14 cellular contexts compared by ENCODE assay signal in the genomic region with DNA sequence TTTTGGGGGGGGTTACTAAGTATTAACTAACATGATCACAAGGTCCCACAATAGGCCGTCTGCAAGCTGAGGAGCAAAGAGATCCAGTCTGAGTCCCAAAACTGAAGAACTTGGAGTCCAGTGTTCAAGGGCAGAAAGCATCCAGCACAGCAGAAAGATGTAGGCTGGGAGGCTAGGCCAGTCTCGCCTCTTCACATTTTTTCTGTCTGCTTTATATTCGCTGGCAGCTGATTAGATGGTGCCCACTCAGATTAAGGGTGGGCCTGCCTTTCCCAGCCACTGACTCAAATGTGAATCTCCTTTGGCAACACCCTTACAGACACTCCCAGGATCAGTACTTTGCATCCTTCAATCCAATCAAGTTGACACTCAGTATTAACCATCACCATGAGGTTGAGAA. TPM values are rescaled to one million over a fixed set of nuclear protein-coding genes. Genes with fewer than 3 reads are reported as not detected.
"Had no signal": no experiment of that assay in that cellular context is flagged by ENCODE, and none has a peak within 500 bp of the region (broad histone marks: within the 10 kb centered on the region; RNA-seq: fewer than 3 reads in every experiment).

No MANE protein-coding gene starts in this region.

RNA-seq across cellular contexts. Expression of a gene that starts 7.2 kb away (rescaled TPM):
- total RNA-seq: activated B cell treated with CpG ODN at 0.5 μM for 24 hours; activated CD4-positive, alpha-beta memory T cell treated with anti-CD3 and anti-CD28 coated beads for 36 hours; activated CD4-positive, alpha-beta memory T cell treated with anti-CD3 and anti-CD28 coated beads, Interleukin-2, amount 10 ng/mL, durations not matched to agents 7 days and 5 days; activated CD4-positive, alpha-beta T cell treated with anti-CD3 and anti-CD28 coated beads for 36 hours; activated CD4-positive, alpha-beta T cell treated with anti-CD3 and anti-CD28 coated beads, Interleukin-2, amount 10 ng/mL, durations not matched to agents 24 days and 14 days; activated CD8-positive, alpha-beta memory T cell treated with anti-CD3 and anti-CD28 coated beads for 36 hours; activated CD8-positive, alpha-beta memory T cell treated with anti-CD3 and anti-CD28 coated beads, Interleukin-2, amount 10 ng/mL, durations not matched to agents 7 days and 5 days; activated CD8-positive, alpha-beta T cell treated with anti-CD3 and anti-CD28 coated beads for 36 hours; activated CD8-positive, alpha-beta T cell treated with anti-CD3 and anti-CD28 coated beads, Interleukin-2, amount 10 ng/mL, durations not matched to agents 7 days and 5 days; T-cell; T-helper 1 cell treated with Interleukin-12 subunit alpha and Interleukin-12 subunit beta and Interleukin-4 antibody, amounts not matched to agents 30 ng/mL and 1 ng/mL, for 36 hours; T-helper 17 cell; T-helper 2 cell treated with Interferon-gamma antibody and Interleukin-4, amounts not matched to agents 100 ng/mL and 5 ng/mL, for 36 hours; WTC11 had no signal

RNA-seq across cellular contexts. Expression of a gene that starts 7.8 kb away (rescaled TPM):
- total RNA-seq: activated B cell treated with CpG ODN at 0.5 μM for 24 hours; activated CD4-positive, alpha-beta memory T cell treated with anti-CD3 and anti-CD28 coated beads for 36 hours; activated CD4-positive, alpha-beta memory T cell treated with anti-CD3 and anti-CD28 coated beads, Interleukin-2, amount 10 ng/mL, durations not matched to agents 7 days and 5 days; activated CD4-positive, alpha-beta T cell treated with anti-CD3 and anti-CD28 coated beads for 36 hours; activated CD4-positive, alpha-beta T cell treated with anti-CD3 and anti-CD28 coated beads, Interleukin-2, amount 10 ng/mL, durations not matched to agents 24 days and 14 days; activated CD8-positive, alpha-beta memory T cell treated with anti-CD3 and anti-CD28 coated beads for 36 hours; activated CD8-positive, alpha-beta memory T cell treated with anti-CD3 and anti-CD28 coated beads, Interleukin-2, amount 10 ng/mL, durations not matched to agents 7 days and 5 days; activated CD8-positive, alpha-beta T cell treated with anti-CD3 and anti-CD28 coated beads for 36 hours; activated CD8-positive, alpha-beta T cell treated with anti-CD3 and anti-CD28 coated beads, Interleukin-2, amount 10 ng/mL, durations not matched to agents 7 days and 5 days; T-cell; T-helper 1 cell treated with Interleukin-12 subunit alpha and Interleukin-12 subunit beta and Interleukin-4 antibody, amounts not matched to agents 30 ng/mL and 1 ng/mL, for 36 hours; T-helper 17 cell; T-helper 2 cell treated with Interferon-gamma antibody and Interleukin-4, amounts not matched to agents 100 ng/mL and 5 ng/mL, for 36 hours had no signal

RNA-seq across cellular contexts. Expression of a gene that starts 21.6 kb away (rescaled TPM):
- total RNA-seq: activated B cell treated with CpG ODN at 0.5 μM for 24 hours; activated CD4-positive, alpha-beta memory T cell treated with anti-CD3 and anti-CD28 coated beads for 36 hours; activated CD4-positive, alpha-beta memory T cell treated with anti-CD3 and anti-CD28 coated beads, Interleukin-2, amount 10 ng/mL, durations not matched to agents 7 days and 5 days; activated CD4-positive, alpha-beta T cell treated with anti-CD3 and anti-CD28 coated beads for 36 hours; activated CD4-positive, alpha-beta T cell treated with anti-CD3 and anti-CD28 coated beads, Interleukin-2, amount 10 ng/mL, durations not matched to agents 24 days and 14 days; activated CD8-positive, alpha-beta memory T cell treated with anti-CD3 and anti-CD28 coated beads for 36 hours; activated CD8-positive, alpha-beta memory T cell treated with anti-CD3 and anti-CD28 coated beads, Interleukin-2, amount 10 ng/mL, durations not matched to agents 7 days and 5 days; activated CD8-positive, alpha-beta T cell treated with anti-CD3 and anti-CD28 coated beads for 36 hours; activated CD8-positive, alpha-beta T cell treated with anti-CD3 and anti-CD28 coated beads, Interleukin-2, amount 10 ng/mL, durations not matched to agents 7 days and 5 days; T-cell; T-helper 1 cell treated with Interleukin-12 subunit alpha and Interleukin-12 subunit beta and Interleukin-4 antibody, amounts not matched to agents 30 ng/mL and 1 ng/mL, for 36 hours; T-helper 17 cell; T-helper 2 cell treated with Interferon-gamma antibody and Interleukin-4, amounts not matched to agents 100 ng/mL and 5 ng/mL, for 36 hours had no signal

RNA-seq across cellular contexts. Expression of a gene that starts 23.0 kb away (rescaled TPM):
- total RNA-seq: activated B cell treated with CpG ODN at 0.5 μM for 24 hours; activated CD4-positive, alpha-beta memory T cell treated with anti-CD3 and anti-CD28 coated beads for 36 hours; activated CD4-positive, alpha-beta memory T cell treated with anti-CD3 and anti-CD28 coated beads, Interleukin-2, amount 10 ng/mL, durations not matched to agents 7 days and 5 days; activated CD4-positive, alpha-beta T cell treated with anti-CD3 and anti-CD28 coated beads for 36 hours; activated CD4-positive, alpha-beta T cell treated with anti-CD3 and anti-CD28 coated beads, Interleukin-2, amount 10 ng/mL, durations not matched to agents 24 days and 14 days; activated CD8-positive, alpha-beta memory T cell treated with anti-CD3 and anti-CD28 coated beads for 36 hours; activated CD8-positive, alpha-beta memory T cell treated with anti-CD3 and anti-CD28 coated beads, Interleukin-2, amount 10 ng/mL, durations not matched to agents 7 days and 5 days; activated CD8-positive, alpha-beta T cell treated with anti-CD3 and anti-CD28 coated beads for 36 hours; activated CD8-positive, alpha-beta T cell treated with anti-CD3 and anti-CD28 coated beads, Interleukin-2, amount 10 ng/mL, durations not matched to agents 7 days and 5 days; T-cell; T-helper 1 cell treated with Interleukin-12 subunit alpha and Interleukin-12 subunit beta and Interleukin-4 antibody, amounts not matched to agents 30 ng/mL and 1 ng/mL, for 36 hours; T-helper 17 cell; T-helper 2 cell treated with Interferon-gamma antibody and Interleukin-4, amounts not matched to agents 100 ng/mL and 5 ng/mL, for 36 hours; WTC11 had no signal

RNA-seq across cellular contexts. Expression of a gene that starts 32.0 kb away (rescaled TPM):
- total RNA-seq: activated B cell treated with CpG ODN at 0.5 μM for 24 hours; activated CD4-positive, alpha-beta memory T cell treated with anti-CD3 and anti-CD28 coated beads for 36 hours; activated CD4-positive, alpha-beta memory T cell treated with anti-CD3 and anti-CD28 coated beads, Interleukin-2, amount 10 ng/mL, durations not matched to agents 7 days and 5 days; activated CD4-positive, alpha-beta T cell treated with anti-CD3 and anti-CD28 coated beads for 36 hours; activated CD4-positive, alpha-beta T cell treated with anti-CD3 and anti-CD28 coated beads, Interleukin-2, amount 10 ng/mL, durations not matched to agents 24 days and 14 days; activated CD8-positive, alpha-beta memory T cell treated with anti-CD3 and anti-CD28 coated beads for 36 hours; activated CD8-positive, alpha-beta memory T cell treated with anti-CD3 and anti-CD28 coated beads, Interleukin-2, amount 10 ng/mL, durations not matched to agents 7 days and 5 days; activated CD8-positive, alpha-beta T cell treated with anti-CD3 and anti-CD28 coated beads for 36 hours; activated CD8-positive, alpha-beta T cell treated with anti-CD3 and anti-CD28 coated beads, Interleukin-2, amount 10 ng/mL, durations not matched to agents 7 days and 5 days; T-cell; T-helper 1 cell treated with Interleukin-12 subunit alpha and Interleukin-12 subunit beta and Interleukin-4 antibody, amounts not matched to agents 30 ng/mL and 1 ng/mL, for 36 hours; T-helper 17 cell; T-helper 2 cell treated with Interferon-gamma antibody and Interleukin-4, amounts not matched to agents 100 ng/mL and 5 ng/mL, for 36 hours; WTC11 had no signal
